In the genomic region with DNA sequence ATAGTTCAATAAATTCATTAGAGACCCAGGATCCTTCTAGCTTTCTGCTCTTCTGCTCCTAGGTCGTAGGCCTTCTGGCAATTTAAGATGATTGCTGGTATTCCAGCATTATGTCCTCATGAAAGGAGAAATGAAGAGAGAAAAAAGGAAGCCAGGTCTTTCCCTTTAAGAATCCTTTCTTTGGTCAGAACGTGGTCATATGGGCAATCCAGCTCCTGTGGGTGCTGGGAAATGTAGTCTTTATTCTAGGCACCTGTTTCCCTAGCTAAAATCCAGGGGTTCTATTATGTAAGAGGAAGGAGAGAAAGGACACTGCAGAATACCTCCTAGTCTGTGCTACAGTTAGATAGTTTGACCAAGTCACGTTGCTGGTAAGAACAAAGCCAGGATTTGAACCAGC, we compare ENCODE assay signal across 2 cellular contexts.
TF ChIP-seq lines count a peak whose summit lies in the region.

No MANE protein-coding gene starts in this region.

TF ChIP-seq in GM23338, 12 proteins besides CTCF, POLR2A, EP300 and RAD21:
- TF ChIP-seq JUNB (IDR thresholded peaks at IDR 0.05; ENCODE audit: unreplicated experiment): no peak
- TF ChIP-seq EZH2phosphoT487 (IDR thresholded peaks at IDR 0.05; ENCODE audit: unreplicated experiment): no peak
- no peak for TF ChIP-seq NANOG (IDR thresholded peaks at IDR 0.05; ENCODE audit: borderline replicate concordance)
- TF ChIP-seq, protein P1, sequence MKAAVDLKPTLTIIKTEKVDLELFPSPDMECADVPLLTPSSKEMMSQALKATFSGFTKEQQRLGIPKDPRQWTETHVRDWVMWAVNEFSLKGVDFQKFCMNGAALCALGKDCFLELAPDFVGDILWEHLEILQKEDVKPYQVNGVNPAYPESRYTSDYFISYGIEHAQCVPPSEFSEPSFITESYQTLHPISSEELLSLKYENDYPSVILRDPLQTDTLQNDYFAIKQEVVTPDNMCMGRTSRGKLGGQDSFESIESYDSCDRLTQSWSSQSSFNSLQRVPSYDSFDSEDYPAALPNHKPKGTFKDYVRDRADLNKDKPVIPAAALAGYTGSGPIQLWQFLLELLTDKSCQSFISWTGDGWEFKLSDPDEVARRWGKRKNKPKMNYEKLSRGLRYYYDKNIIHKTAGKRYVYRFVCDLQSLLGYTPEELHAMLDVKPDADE (IDR thresholded peaks at IDR 0.05): no peak
- TF ChIP-seq ZNF114 (CRISPR knock-in tag; IDR thresholded peaks at IDR 0.05): no peak
- no peak for TF ChIP-seq STAT1 (IDR thresholded peaks at IDR 0.05; ENCODE audit: unreplicated experiment)

TF ChIP-seq in GM12878, 131 proteins besides CTCF, POLR2A, EP300 and RAD21:
- no peak for TF ChIP-seq ZNF24 (IDR thresholded peaks at IDR 0.05)
- 0 out of 2 replicates have a peak, but pooled peaks have one; percentile 19 for TF ChIP-seq HCFC1 (IDR thresholded peaks at IDR 0.05; ENCODE audit: low read length)
- TF ChIP-seq SIX5 (IDR thresholded peaks at IDR 0.05; ENCODE audit: low read depth, low read length, severe bottlenecking): peak; percentile 48
